26 cellular contexts compared by ENCODE assay signal in the genomic region with DNA sequence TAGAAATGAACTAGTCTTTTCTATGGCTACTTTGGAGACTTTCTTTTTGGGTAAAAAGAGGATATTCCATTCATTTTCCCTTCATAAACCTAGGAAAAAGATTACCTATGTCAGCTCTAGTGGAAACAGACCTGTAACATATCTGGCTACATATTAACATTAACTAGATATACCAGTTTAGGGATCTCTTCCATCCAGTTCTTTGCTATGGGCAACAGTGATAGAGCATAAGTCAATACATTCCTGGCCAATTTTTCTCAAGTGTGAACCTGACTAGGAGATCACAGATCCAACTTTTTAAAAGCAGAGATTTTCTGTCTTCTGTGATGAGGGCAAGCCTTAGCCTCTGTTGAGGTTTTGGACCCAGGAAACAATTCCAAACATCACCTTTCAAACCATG.
"Had no signal": no experiment of that assay in that cellular context is flagged by ENCODE, and none has a peak within 500 bp of the region (broad histone marks: within the 10 kb centered on the region; RNA-seq: fewer than 3 reads in every experiment).

No MANE protein-coding gene starts in this region.

- H3K9me3 ChIP-seq: neutrophil, psoas muscle, right lobe of liver, sigmoid colon, stomach, thoracic aorta, thyroid gland, tibial nerve, upper lobe of left lung, vagina had no signal

- H2AFZ ChIP-seq: parathyroid adenoma had no signal

- H3K36me3 ChIP-seq: neutrophil, right lobe of liver, sigmoid colon, stomach, thoracic aorta, thyroid gland, tibial nerve, vagina had no signal

- FAIRE-seq: small intestine, urothelium cell line had no signal

- H3K4me3 ChIP-seq: psoas muscle, right lobe of liver, sigmoid colon, stomach, thoracic aorta, thyroid gland, tibial nerve, upper lobe of left lung, vagina had no signal

- H3K27ac ChIP-seq: neutrophil, parathyroid adenoma, psoas muscle, right lobe of liver, sigmoid colon, stomach, thoracic aorta, thyroid gland, tibial nerve, upper lobe of left lung, vagina had no signal

- H3K27me3 ChIP-seq: neutrophil, right lobe of liver, sigmoid colon, stomach, thyroid gland, tibial nerve, upper lobe of left lung, vagina had no signal

- DNase-seq: nephron progenitor cell; nucleus accumbens; posterior cingulate gyrus; psoas muscle; right cardiac atrium; right lobe of liver; sigmoid colon; small intestine; stimulated activated CD4-positive, alpha-beta T cell treated with anti-CD3 and anti-CD28 coated beads, Interleukin-15, amount 100 ng/mL, for 24 hours; stimulated activated CD4-positive, alpha-beta T cell treated with anti-CD3 and anti-CD28 coated beads, Interleukin-2, amount 100 ng/mL, for 24 hours; stimulated activated CD4-positive, alpha-beta T cell treated with anti-CD3 and anti-CD28 coated beads, Interleukin-2, amount 100 ng/mL, for 48 hours; stimulated activated CD4-positive, alpha-beta T cell treated with anti-CD3 and anti-CD28 coated beads, Interleukin-4, amount 100 ng/mL, for 24 hours; stimulated activated naive B cell treated with anti-CD40 and anti-IgM and Interleukin-4, amounts not matched to agents 10 μg/mL and 1 μg/mL and 100 μg/mL, for 72 hours; stimulated activated naive CD4-positive, alpha-beta T cell treated with Interleukin-2 at 50 U/mL for 16 hours; stomach; thyroid gland; trophoblast cell; upper lobe of left lung had no signal

- ATAC-seq: natural killer cell treated with Interleukin-12 subunit alpha and Interleukin-12 subunit beta and Interleukin-15 and Interleukin-18, amount 100 ng/mL, for 72 hours; psoas muscle; right cardiac atrium; right lobe of liver; stimulated activated effector memory CD8-positive, alpha-beta T cell treated with anti-CD3 and anti-CD28 coated beads, Interleukin-12 subunit alpha, Interleukin-12 subunit beta, amount 100 ng/mL, for 72 hours; stimulated activated naive B cell treated with anti-CD40 and anti-IgM and Interleukin-4, amounts not matched to agents 10 μg/mL and 1 μg/mL and 100 μg/mL, for 72 hours had no signal

- H3K9ac ChIP-seq: parathyroid adenoma had no signal

- H3K4me1 ChIP-seq: parathyroid adenoma, right lobe of liver, vagina had no signal
